ENCODE assay signal across 9 cellular contexts in the genomic region with DNA sequence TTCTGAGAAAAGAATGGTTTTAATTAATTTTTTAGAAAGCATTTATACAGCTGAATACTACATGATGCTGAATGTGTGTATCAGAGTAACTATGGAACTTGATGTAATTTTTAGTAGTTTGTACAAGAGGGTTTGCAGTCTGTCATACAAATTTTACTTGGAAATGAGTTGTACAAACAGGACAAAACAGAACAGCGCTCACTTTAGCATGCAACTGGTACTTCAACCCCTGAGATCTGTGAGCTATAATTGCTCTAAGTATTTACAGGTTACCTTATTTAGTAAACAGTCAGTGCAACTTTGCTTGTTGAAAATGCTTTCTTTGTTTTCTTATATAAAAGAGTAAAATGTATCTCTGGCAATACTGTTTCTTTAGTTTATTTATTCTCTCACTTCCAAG. TPM values are rescaled to one million over a fixed set of nuclear protein-coding genes. Genes with fewer than 3 reads are reported as not detected.
DNase-seq lines count a peak whose midpoint lies in the region; ATAC-seq, FAIRE-seq and TF ChIP-seq lines count a peak whose summit lies in the region.
"Had no signal": no experiment of that assay in that cellular context is flagged by ENCODE, and none has a peak within 500 bp of the region (broad histone marks: within the 10 kb centered on the region; RNA-seq: fewer than 3 reads in every experiment).

No MANE protein-coding gene starts in this region.

- no peaks in the 10 kb centered on the region for H3K27me3 ChIP-seq in endodermal cell (ENCODE audit: control insufficient read depth, insufficient read depth, low read length, poor library complexity, severe bottlenecking)

- no peak overlapping the region for H3K4me2 ChIP-seq in OCI-LY7 (ENCODE audit: low read length)

- H3K27ac Mint-ChIP-seq in endodermal cell, result no peak overlapping the region
- H3K27ac Mint-ChIP-seq in nephron, result peak overlapping the region; percentile 88 to 96 (median 93)

- no peaks in the 10 kb centered on the region for H4K20me1 ChIP-seq in OCI-LY7 (ENCODE audit: insufficient read depth, low read length)

- no peaks in the 10 kb centered on the region for H3K79me2 ChIP-seq in OCI-LY7 (ENCODE audit: insufficient read depth, low read depth, low read length)

- DNase-seq in D721Med (ENCODE audit: insufficient read length, low spot score) (no peak), NCI-H1694 (lab: John Stamatoyannopoulos, UW) (peak; percentile 4), endodermal cell (no peak), OCI-LY7 (ENCODE audit: low spot score) (no peak), iPS-NIHi11 (ENCODE audit: low spot score) (no peak), urothelium cell line (ENCODE audit: low spot score) (no peak)

- peak overlapping the region; percentile 92 for H3K27ac ChIP-seq in endodermal cell (ENCODE audit: low read depth, low read length)
- H3K27ac ChIP-seq in OCI-LY7 (ENCODE audit: low read depth, low read length, poor library complexity, severe bottlenecking), result no peak overlapping the region
- H3K27ac ChIP-seq: HL-60 had no signal

- H3K4me3 Mint-ChIP-seq in endodermal cell, result no peak overlapping the region
- peak overlapping the region; percentile 84 to 87 (median 87) for H3K4me3 Mint-ChIP-seq in nephron

- 87 to 100% methylated on average over 1 of the region's 1 CpG for WGBS in endodermal cell (ENCODE audit: insufficient coverage in 1 of 2, insufficient read length in 1 of 2), 2 experiments

- intact Hi-C loops in OCI-LY7 (cut with micrococcal nuclease; ENCODE audit: unreplicated experiment), result no loop called here

- H3K9me3 Mint-ChIP-seq in endodermal cell (no peaks in the 10 kb centered on the region), nephron (no peaks in the 10 kb centered on the region)

- H3K27me3 Mint-ChIP-seq in endodermal cell (ENCODE audit: insufficient read depth), result no peaks in the 10 kb centered on the region
- H3K27me3 Mint-ChIP-seq in nephron (ENCODE audit: low read depth), result peaks cover 1% of the 10 kb centered on the region

- no TSS peak for BruUV-seq in OCI-LY7 (replicated peaks; lab: Mats Ljungman, UMichigan)

- H3K4me1 ChIP-seq in endodermal cell (ENCODE audit: control insufficient read depth, insufficient read depth, low read length) (peaks cover 12% of the 10 kb centered on the region), OCI-LY7 (ENCODE audit: insufficient read depth, low read length, poor library complexity, severe bottlenecking) (no peaks in the 10 kb centered on the region)

- H3K36me3 Mint-ChIP-seq in endodermal cell (ENCODE audit: low read depth) (no peaks in the 10 kb centered on the region), nephron (ENCODE audit: low read depth) (no peaks in the 10 kb centered on the region)

- CTCF ChIA-PET in OCI-LY7 (lab: Charles Lee; ENCODE audit: unreplicated experiment), result no interaction called here

- no peak overlapping the region for H2AFZ ChIP-seq in OCI-LY7 (ENCODE audit: low read length)

- H3K4me3 ChIP-seq in endodermal cell (ENCODE audit: low read length), result peak overlapping the region; percentile 29
- no peak overlapping the region for H3K4me3 ChIP-seq in OCI-LY7 (ENCODE audit: low read depth, low read length, poor library complexity, severe bottlenecking)

- FAIRE-seq in D721Med (lab: Jason Lieb, UNC) (peak; percentile 11), urothelium cell line (lab: Jason Lieb, UNC) (no peak)

- no peak overlapping the region for H3K9ac ChIP-seq in endodermal cell (ENCODE audit: extremely low read depth, low read length, poor library complexity, severe bottlenecking)

- ATAC-seq in GM19035 (IDR thresholded peaks at IDR 0.05; ENCODE audit: unreplicated experiment), result no peak

- POLR2A ChIA-PET in OCI-LY7 (lab: Charles Lee), result interaction anchor here (0.5 to 1.0 kb wide), 3 partner anchors 8 to 662 kb away, joined by 3 read pairs; no protein-coding TSS in a partner anchor

- no peaks in the 10 kb centered on the region for H3K9me2 ChIP-seq in OCI-LY7 (ENCODE audit: insufficient read depth, low read length)

- H3K9me3 ChIP-seq in endodermal cell (ENCODE audit: control insufficient read depth, low read length) (no peaks in the 10 kb centered on the region), OCI-LY7 (ENCODE audit: low read length) (no peaks in the 10 kb centered on the region)

- H3K4me1 Mint-ChIP-seq in endodermal cell (peaks cover 23% of the 10 kb centered on the region), nephron (peaks cover 23% of the 10 kb centered on the region)

- no peak for TF ChIP-seq CTCF in D721Med (IDR thresholded peaks at IDR 0.05; ENCODE audit: insufficient read depth, missing control alignments)
- no peak for TF ChIP-seq CTCF in endodermal cell (conservative IDR thresholded peaks at IDR 0.05)
- peak; percentile 31 to 47 (median 40) for TF ChIP-seq CTCF in nephron (IDR thresholded peaks at IDR 0.05; ENCODE audit: unreplicated experiment in 3 of 3)
- TF ChIP-seq CTCF in OCI-LY7 (conservative IDR thresholded peaks at IDR 0.05; ENCODE audit: low read length), result no peak

- H3K36me3 ChIP-seq in endodermal cell (ENCODE audit: control insufficient read depth, insufficient read depth, low read length), result no peaks in the 10 kb centered on the region
- no peaks in the 10 kb centered on the region for H3K36me3 ChIP-seq in OCI-LY7 (ENCODE audit: insufficient read depth, low read length)

RNA-seq across cellular contexts. Expression of a gene that starts 0.7 kb away (rescaled TPM):
- total RNA-seq in endodermal cell (10 to 100 TPM in 1 of 2 donors, 1 to 10 TPM in 1; 9.2 to 13.0 TPM), OCI-LY7 (2022) (not detected in 2 replicates)
- 58.9 TPM for polyA plus RNA-seq in endodermal cell (2013, experiment 1 of 2)
- polyA plus RNA-seq in endodermal cell (2013, experiment 2 of 2), result 53.9 TPM
- total RNA-seq in OCI-LY7 (2014; rRNA removed; shearing (Covaris generic)), result not detected in 2 replicates

Comparison
In these comparisons a context has a peak if more than half of its experiments do, and no peak if none do; other contexts are left out.
1. CTCF ChIP-seq: peak in nephron (3 of 3); none in D721Med (single experiment), endodermal cell (single experiment) and OCI-LY7 (single experiment).
2. RNA of a gene that starts 0.7 kb away (total RNA-seq): 9.2 to 13.0 TPM in endodermal cell; not detected in OCI-LY7; every median in the first group is over 10 times any median in the second.